ENCODE assay signal across 7 cellular contexts in genomic region chr3:184200825-184201224, GRCh38. TPM values are rescaled to one million over a fixed set of nuclear protein-coding genes. Genes with fewer than 3 reads are reported as not detected.
"Had no signal": no experiment of that assay in that cellular context is flagged by ENCODE, and none has a peak within 500 bp of the region (broad histone marks: within the 10 kb centered on the region; RNA-seq: fewer than 3 reads in every experiment).

No MANE protein-coding gene starts in this region.

- DNase-seq: GOT3, HFFc6, KBM-7 had no signal

- H3K4me1 Mint-ChIP-seq: IgD-negative memory B cell had no signal

- H3K9me3 ChIP-seq: HAP-1 had no signal

- ATAC-seq: HCT116, HepG2 had no signal

- H3K27ac Mint-ChIP-seq: HFFc6, IgD-negative memory B cell had no signal

- H3K36me3 ChIP-seq: HAP-1 had no signal

- H3K36me3 Mint-ChIP-seq: IgD-negative memory B cell had no signal

- H3K9me3 Mint-ChIP-seq: HFFc6, IgD-negative memory B cell had no signal

- H3K4me3 ChIP-seq: HAP-1 had no signal

- H3K4me3 Mint-ChIP-seq: HFFc6, IgD-negative memory B cell had no signal

RNA-seq across cellular contexts. Expression of gene VWA5B2, which starts 28.6 kb away (rescaled TPM):
- total RNA-seq: HFFc6 had no signal
